Comparison of ENCODE assay signal across 18 cellular contexts in genomic region chr6:150492941-150493340, GRCh38.
DNase-seq lines count a peak whose midpoint lies in the region; ATAC-seq and TF ChIP-seq lines count a peak whose summit lies in the region.
"Had no signal": no experiment of that assay in that cellular context is flagged by ENCODE, and none has a peak within 500 bp of the region (broad histone marks: within the 10 kb centered on the region; RNA-seq: fewer than 3 reads in every experiment).

No MANE protein-coding gene starts in this region.

- no peak for TF ChIP-seq CTCF in RWPE2 (IDR thresholded peaks at IDR 0.05; ENCODE audit: poor library complexity, severe bottlenecking)
- TF ChIP-seq CTCF in epithelial cell of esophagus (IDR thresholded peaks at IDR 0.05; ENCODE audit: insufficient read depth, low read depth, low read length, missing control alignments), result no peak
- TF ChIP-seq CTCF in nephron (IDR thresholded peaks at IDR 0.05; ENCODE audit: unreplicated experiment in 3 of 3), result no peak

- H3K27me3 Mint-ChIP-seq in nephron (ENCODE audit: low read depth), result no peaks in the 10 kb centered on the region
- H3K27me3 Mint-ChIP-seq: dendritic cell treated with granulocyte-macrophage colony-stimulating factor and Interleukin-4, amounts not matched to agents 40 ng/mL and 50 ng/mL, for 4 days had no signal

- peaks cover 3% of the 10 kb centered on the region for H3K9me3 Mint-ChIP-seq in nephron

- H3K4me3 ChIP-seq in RWPE2 (ENCODE audit: severe bottlenecking) (no peak overlapping the region), epithelial cell of esophagus (ENCODE audit: low read length) (no peak overlapping the region)
- H3K4me3 ChIP-seq: gastroesophageal sphincter, sigmoid colon had no signal

- ATAC-seq in RWPE2 (ENCODE audit: low read depth), result peak; percentile 79
- ATAC-seq: activated CD4-positive, CD25-positive, alpha-beta regulatory T cell treated with anti-CD3 and anti-CD28 coated beads, Interleukin-2, amount 50 U/mL, for 24 hours; gastroesophageal sphincter; natural killer cell had no signal

- no peak overlapping the region for H3K4me3 Mint-ChIP-seq in nephron
- H3K4me3 Mint-ChIP-seq: dendritic cell treated with granulocyte-macrophage colony-stimulating factor and Interleukin-4, amounts not matched to agents 40 ng/mL and 50 ng/mL, for 4 days; IgD-negative memory B cell; natural killer cell had no signal

- no peaks in the 10 kb centered on the region for H3K36me3 Mint-ChIP-seq in nephron (ENCODE audit: low read depth)
- H3K36me3 Mint-ChIP-seq: IgD-negative memory B cell, natural killer cell had no signal

- peak overlapping the region; percentile 85 for H3K27ac ChIP-seq in RWPE2 (ENCODE audit: poor library complexity, severe bottlenecking)
- H3K27ac ChIP-seq: sigmoid colon had no signal

- DNase-seq in HK-2 (ENCODE audit: unreplicated experiment) (peak; percentile 74), RWPE2 (ENCODE audit: low spot score) (peak; percentile 88), epithelial cell of esophagus (ENCODE audit: low read depth) (peak; percentile 91), T-helper 2 cell (no peak)
- no peak for DNase-seq in stimulated activated CD4-positive, alpha-beta T cell treated with anti-CD3 and anti-CD28 coated beads, Interleukin-12 subunit alpha, Interleukin-12 subunit beta, amount 100 ng/mL, for 4 hours
- DNase-seq in stimulated activated CD4-positive, alpha-beta T cell treated with anti-CD3 and anti-CD28 coated beads, Interleukin-1b, Interleukin-23, amount 100 ng/mL, for 48 hours, result no peak
- DNase-seq in stimulated activated naive CD4-positive, alpha-beta T cell treated with Interleukin-2 at 50 U/mL for 16 hours (lab: John Stamatoyannopoulos, UW), result no peak
- DNase-seq: CD4-positive, CD25-positive, alpha-beta regulatory T cell; natural killer cell; NCI-H1436; NCI-H510A treated with DMSO at 0.1 percent for 48 hours; OCI-M1; sigmoid colon had no signal

- no peaks in the 10 kb centered on the region for H3K36me3 ChIP-seq in RWPE2 (ENCODE audit: low read depth)
- H3K36me3 ChIP-seq: gastroesophageal sphincter, sigmoid colon had no signal

- H3K27ac Mint-ChIP-seq in nephron, result peak overlapping the region in 2 of 3 experiments; percentile 20 to 64
- H3K27ac Mint-ChIP-seq: dendritic cell treated with granulocyte-macrophage colony-stimulating factor and Interleukin-4, amounts not matched to agents 40 ng/mL and 50 ng/mL, for 4 days; natural killer cell had no signal

- H3K9me3 ChIP-seq in RWPE2 (ENCODE audit: severe bottlenecking), result peaks cover 3% of the 10 kb centered on the region
- H3K9me3 ChIP-seq: gastroesophageal sphincter, sigmoid colon had no signal

- H3K4me1 Mint-ChIP-seq in nephron, result peaks cover 12% of the 10 kb centered on the region

- H3K4me1 ChIP-seq in RWPE2 (ENCODE audit: insufficient read depth, poor library complexity, severe bottlenecking), result peaks cover 34% of the 10 kb centered on the region
- H3K4me1 ChIP-seq: gastroesophageal sphincter had no signal

- H3K27me3 ChIP-seq in RWPE2 (ENCODE audit: insufficient read depth, poor library complexity, severe bottlenecking), result no peaks in the 10 kb centered on the region
- H3K27me3 ChIP-seq: gastroesophageal sphincter, sigmoid colon had no signal

Comparison
In these comparisons a context has a peak if more than half of its experiments do, and no peak if none do; other contexts are left out.
1. DNase-seq: peak in HK-2 (single experiment), RWPE2 (single experiment) and epithelial cell of esophagus (single experiment); none in stimulated activated CD4-positive, alpha-beta T cell treated with anti-CD3 and anti-CD28 coated beads, Interleukin-12 subunit alpha, Interleukin-12 subunit beta, amount 100 ng/mL, for 4 hours (single experiment), stimulated activated CD4-positive, alpha-beta T cell treated with anti-CD3 and anti-CD28 coated beads, Interleukin-1b, Interleukin-23, amount 100 ng/mL, for 48 hours (single experiment), stimulated activated naive CD4-positive, alpha-beta T cell treated with Interleukin-2 at 50 U/mL for 16 hours (single experiment) and T-helper 2 cell (0 of 5).